Comparison of ENCODE assay signal across 12 cellular contexts in the genomic region with DNA sequence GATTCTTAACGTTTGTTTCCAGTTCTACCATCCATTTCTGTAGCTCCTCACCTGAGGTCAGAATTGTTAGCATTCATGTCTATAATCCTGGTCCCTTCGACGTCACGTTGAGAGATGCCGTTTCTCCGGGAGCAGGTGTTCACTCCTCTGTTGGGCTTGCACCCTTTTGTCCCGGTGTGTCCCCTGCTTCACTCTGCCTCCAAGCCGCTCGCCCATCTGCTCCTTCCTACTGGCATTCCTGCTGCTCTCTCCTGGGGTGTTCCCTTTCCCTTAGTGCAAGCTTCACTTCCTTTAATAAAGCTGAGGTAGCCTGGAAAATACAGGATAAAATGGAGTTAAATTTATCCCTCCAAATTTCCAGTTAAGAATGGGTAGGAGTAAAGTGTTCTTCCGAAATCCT.
DNase-seq lines count a peak whose midpoint lies in the region; ATAC-seq and TF ChIP-seq lines count a peak whose summit lies in the region.
"Had no signal": no experiment of that assay in that cellular context is flagged by ENCODE, and none has a peak within 500 bp of the region (broad histone marks: within the 10 kb centered on the region; RNA-seq: fewer than 3 reads in every experiment).

No MANE protein-coding gene starts in this region.

- H3K9me3 ChIP-seq in CD4-positive, alpha-beta memory T cell (ENCODE audit: control insufficient read depth in 1 of 2, low read length in 2 of 2): no peaks in the 10 kb centered on the region
- no peaks in the 10 kb centered on the region for H3K9me3 ChIP-seq in gastroesophageal sphincter

- H3K4me3 ChIP-seq in ACC112 (ENCODE audit: low read depth, low read length): no peak overlapping the region
- no peak overlapping the region for H3K4me3 ChIP-seq in CD4-positive, alpha-beta memory T cell (ENCODE audit: low read length in 2 of 2)
- no peak overlapping the region for H3K4me3 ChIP-seq in gastroesophageal sphincter

- peak overlapping the region; percentile 16 for H2AFZ ChIP-seq in ACC112 (ENCODE audit: low read length, unreplicated experiment)

- H3K27me3 ChIP-seq in ACC112 (ENCODE audit: insufficient read depth, low read length) (no peaks in the 10 kb centered on the region), gastroesophageal sphincter (no peaks in the 10 kb centered on the region)
- H3K27me3 ChIP-seq in CD4-positive, alpha-beta memory T cell (ENCODE audit: insufficient read depth, low read length): no peaks in the 10 kb centered on the region

- H3K36me3 Mint-ChIP-seq in CD4-positive, alpha-beta memory T cell: peaks cover 55 to 81% of the 10 kb centered on the region in 2 donors

- peak overlapping the region in 1 of 8 donors; percentile 65 for H3K4me3 Mint-ChIP-seq in CD4-positive, alpha-beta memory T cell
- H3K4me3 Mint-ChIP-seq: IgD-negative memory B cell had no signal

- TF ChIP-seq EP300 in gastroesophageal sphincter (IDR thresholded peaks at IDR 0.05): no peak

- CTCF ChIA-PET in CD4-positive, alpha-beta memory T cell (lab: Charles Lee; ENCODE audit: partially characterized antibody): interaction anchor here (1.2 to 2.8 kb wide), 6 partner anchors 21 to 455 kb away, joined by 3 to 11 read pairs (median 5); no protein-coding TSS in a partner anchor

- intact Hi-C loops in CD4-positive, alpha-beta memory T cell (cut with micrococcal nuclease): loop anchor here (1.0 to 2.0 kb wide), 4 partner anchors 42 to 113 kb away; no protein-coding TSS in a partner anchor

- WGBS in gastroesophageal sphincter (ENCODE audit: low coverage in 1 of 2), 2 donors: 69 to 70% methylated on average over 2 to 10 of the region's 10 CpGs

- peak overlapping the region; percentile 53; the same call in 1 of the 2 replicates for H3K27ac ChIP-seq in ACC112 (ENCODE audit: low read depth, low read length)
- H3K27ac ChIP-seq in CD4-positive, alpha-beta memory T cell (ENCODE audit: low read depth, low read length): no peak overlapping the region
- H3K27ac ChIP-seq in gastroesophageal sphincter: peak overlapping the region; percentile 41 to 70 (median 58)
- H3K27ac ChIP-seq: C4-2B, epithelial cell of prostate had no signal

- peaks cover 12% of the 10 kb centered on the region for H3K4me1 ChIP-seq in ACC112 (ENCODE audit: control insufficient read depth, insufficient read depth, low read length, unreplicated experiment)
- H3K4me1 ChIP-seq in CD4-positive, alpha-beta memory T cell (ENCODE audit: insufficient read depth, low read length): peaks cover 23% of the 10 kb centered on the region
- H3K4me1 ChIP-seq in gastroesophageal sphincter: peaks cover 0 to 20% (median 4%) of the 10 kb centered on the region in 3 donors

- no peaks in the 10 kb centered on the region; the same call in 1 of the 2 replicates for H3K36me3 ChIP-seq in ACC112 (ENCODE audit: insufficient read depth, low read length)
- peaks cover 38% of the 10 kb centered on the region for H3K36me3 ChIP-seq in CD4-positive, alpha-beta memory T cell (ENCODE audit: insufficient read depth, low read length)
- peaks cover 0 to 9% of the 10 kb centered on the region in 2 donors for H3K36me3 ChIP-seq in gastroesophageal sphincter

- POLR2A ChIA-PET in CD4-positive, alpha-beta memory T cell (lab: Charles Lee; ENCODE audit: partially characterized antibody): interaction anchor here (1.4 kb wide), 1 partner anchor 59 kb away, joined by 4 read pairs; no protein-coding TSS in a partner anchor

- peaks cover 0 to 7% (median 0%) of the 10 kb centered on the region in 8 donors for H3K9me3 Mint-ChIP-seq in CD4-positive, alpha-beta memory T cell

- H3K4me1 Mint-ChIP-seq in CD4-positive, alpha-beta memory T cell: peaks cover 41 to 78% (median 58%) of the 10 kb centered on the region in 4 donors
- H3K4me1 Mint-ChIP-seq: IgD-negative memory B cell had no signal

- no peak for TF ChIP-seq CTCF in gastroesophageal sphincter (IDR thresholded peaks at IDR 0.05)

- H3K27ac Mint-ChIP-seq in CD4-positive, alpha-beta memory T cell: peak overlapping the region in 5 of 7 donors; percentile 30 to 86 (median 78)
- H3K27ac Mint-ChIP-seq: IgD-negative memory B cell had no signal

- no peak for TF ChIP-seq POLR2A in gastroesophageal sphincter (IDR thresholded peaks at IDR 0.05)

- ATAC-seq in gastroesophageal sphincter: no peak
- no peak for ATAC-seq in HG03457 (IDR thresholded peaks at IDR 0.05; ENCODE audit: unreplicated experiment)
- no peak for ATAC-seq in HG02610 (IDR thresholded peaks at IDR 0.05; ENCODE audit: unreplicated experiment)

- no peak for DNase-seq in CD4-positive, alpha-beta memory T cell
- peak; percentile 45 for DNase-seq in NCI-H524 treated with DMSO at 0.1 percent for 48 hours (lab: John Stamatoyannopoulos, UW)
- no peak for DNase-seq in mesenteric fat pad (ENCODE audit: low spot score)
- DNase-seq: activated CD8-positive, alpha-beta memory T cell treated with anti-CD3 and anti-CD28 coated beads, Interleukin-2, amount 50 U/mL, for 48 hours; amygdala had no signal

- H3K79me2 ChIP-seq in ACC112 (ENCODE audit: control insufficient read depth, insufficient read depth, low read length, unreplicated experiment): no peaks in the 10 kb centered on the region

- no peaks in the 10 kb centered on the region for H3K27me3 Mint-ChIP-seq in CD4-positive, alpha-beta memory T cell
- H3K27me3 Mint-ChIP-seq: IgD-negative memory B cell had no signal
